Comparison of ENCODE assay signal across 17 cellular contexts in genomic region chr20:31979713-31980426, GRCh38.
"Had no signal": no experiment of that assay in that cellular context is flagged by ENCODE, and none has a peak within 500 bp of the region (broad histone marks: within the 10 kb centered on the region; RNA-seq: fewer than 3 reads in every experiment).

No MANE protein-coding gene starts in this region.

- DNase-seq: activated B cell treated with CpG ODN at 0.5 μM for 24 hours; activated CD4-positive, alpha-beta T cell treated with anti-CD3 and anti-CD28 coated beads for 36 hours; activated CD4-positive, alpha-beta T cell treated with anti-CD3 and anti-CD28 coated beads, Interleukin-2, amount 50 U/mL, for 4 hours; activated CD8-positive, alpha-beta memory T cell treated with anti-CD3 and anti-CD28 coated beads, Interleukin-2, amount 50 U/mL, for 48 hours; activated naive CD4-positive, alpha-beta T cell treated with Interleukin-2 at 50 U/mL for 16 hours; activated naive CD8-positive, alpha-beta T cell treated with anti-CD3 and anti-CD28 coated beads for 36 hours; activated T-cell treated with anti-CD3 and anti-CD28 coated beads, Interleukin-2, amount 50 U/mL, for 4 hours; heart left ventricle; lower lobe of right lung; naive B cell; retina; stimulated activated CD4-positive, alpha-beta T cell treated with anti-CD3 and anti-CD28 coated beads, Interleukin-4, amount 100 ng/mL, for 1 hour; stimulated activated naive CD4-positive, alpha-beta T cell; testis; uterus had no signal

- ATAC-seq: activated CD4-positive, alpha-beta T cell treated with anti-CD3 and anti-CD28 coated beads for 36 hours; activated T-cell treated with anti-CD3 and anti-CD28 coated beads, Interleukin-2, amount 50 U/mL, for 4 hours; gastroesophageal sphincter; heart left ventricle; left lobe of liver; lower lobe of right lung had no signal
